8 cellular contexts compared by ENCODE assay signal in the genomic region with DNA sequence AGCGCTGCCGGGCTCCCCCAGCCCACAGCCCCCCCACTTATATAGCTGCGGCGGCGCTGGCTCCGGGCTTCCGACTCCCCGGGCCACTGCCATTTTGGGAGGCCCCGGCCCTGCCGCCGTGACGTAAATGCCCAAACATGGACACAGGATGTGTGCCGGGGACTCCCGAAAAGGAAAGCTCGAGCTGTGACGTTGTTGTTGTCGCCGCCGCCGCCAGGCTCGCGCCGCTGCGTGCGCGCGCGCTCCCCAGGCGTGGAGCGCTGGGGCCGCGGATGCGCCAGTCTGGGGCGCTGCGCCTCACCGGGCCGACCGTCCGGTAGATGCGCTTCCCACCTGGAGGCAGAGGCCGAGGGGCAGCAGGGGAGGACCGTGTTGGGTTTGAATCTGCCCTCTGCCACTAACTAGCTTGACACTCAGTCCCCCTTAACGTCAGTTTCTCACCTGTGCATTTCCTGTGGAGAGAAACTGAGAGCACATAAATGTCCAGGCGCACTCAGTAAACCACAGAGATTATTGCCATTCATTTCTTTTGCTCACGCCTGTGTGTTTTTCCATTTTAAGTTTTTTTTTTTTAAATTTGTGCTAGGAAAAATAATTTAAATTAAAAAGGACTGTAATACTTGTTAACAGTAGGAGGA. TPM values are rescaled to one million over a fixed set of nuclear protein-coding genes. Genes with fewer than 3 reads are reported as not detected.
DNase-seq lines count a peak whose midpoint lies in the region; FAIRE-seq and TF ChIP-seq lines count a peak whose summit lies in the region.

A gene (minus strand): TSS at position 15 of the 638 bp plus-strand sequence. CDS start 231 bp downstream, outside the sequence.

- H3K4me2 ChIP-seq in parathyroid adenoma (ENCODE audit: low read length): peak within 1 kb of the TSS; percentile 70

- H3K4me1 ChIP-seq in HAP-1: no peaks in the 10 kb centered on the region
- H3K4me1 ChIP-seq in parathyroid adenoma: no peaks in the 10 kb centered on the region
- H3K4me1 ChIP-seq in transverse colon: peaks cover 2 to 27% (median 17%) of the 10 kb centered on the region in 4 donors

- peak within 1 kb of the TSS; percentile 77 for H2AFZ ChIP-seq in parathyroid adenoma

- no peak within 1 kb of the TSS for H3K9ac ChIP-seq in parathyroid adenoma

- TF ChIP-seq POLR2A in transverse colon (IDR thresholded peaks at IDR 0.05): no peak

- WGBS in transverse colon (ENCODE audit: low coverage in 1 of 2), 2 donors: 3 to 20% methylated on average over 3 to 27 of the region's 45 CpGs

- intact Hi-C loops in transverse colon (cut with DNase I; ENCODE audit: low total_unique reads): no loop called here

- DNase-seq in EH (ENCODE audit: low read depth) (peak; percentile 65), HAP-1 (ENCODE audit: low spot score in 2 of 2) (peak; percentile 61 to 74), LoVo (ENCODE audit: low spot score) (peak; percentile 92), SHP77 treated with DMSO at 0.1 percent for 48 hours (lab: John Stamatoyannopoulos, UW) (peak; percentile 68), frontal cortex (ENCODE audit: low spot score in 2 of 2) (peak; percentile 80 to 87), transverse colon (peak; percentile 55)
- DNase-seq in activated gamma-delta T cell treated with anti-CD3 and anti-CD28 coated beads, Interleukin-2, amount 50 U/mL, for 16 hours (ENCODE audit: low read depth): peak; percentile 79

- H3K27me3 ChIP-seq in HAP-1 (ENCODE audit: low read depth) (peaks cover 58% of the 10 kb centered on the region), parathyroid adenoma (ENCODE audit: control insufficient read depth, insufficient read depth, low read length) (peaks cover 19% of the 10 kb centered on the region), transverse colon (peaks cover 85% of the 10 kb centered on the region)

- no peaks in the 10 kb centered on the region for H3K79me2 ChIP-seq in parathyroid adenoma

- H3K27ac ChIP-seq in parathyroid adenoma (no peak within 1 kb of the TSS), transverse colon (no peak within 1 kb of the TSS)

- in situ Hi-C loops in HAP-1 (cut with MboI; ENCODE audit: low sequenced_read_pairs) (no loop called here), transverse colon (cut with MboI; ENCODE audit: low pct_ligation_motif_present in 1 of 4, low pct_unique_long_range_greater_than_20kb in 1 of 4, low sequenced_read_pairs in 3 of 4) (no loop called here)

- no peak for FAIRE-seq in frontal cortex (lab: Jason Lieb, UNC)

- TF ChIP-seq EP300 in transverse colon (IDR thresholded peaks at IDR 0.05; ENCODE audit: low read depth): no peak

- TF ChIP-seq CTCF in parathyroid adenoma (IDR thresholded peaks at IDR 0.05) (no peak), transverse colon (IDR thresholded peaks at IDR 0.05) (no peak)

- H3K4me3 ChIP-seq in HAP-1 (peak within 1 kb of the TSS; percentile 27), parathyroid adenoma (ENCODE audit: low read depth, low read length) (peak within 1 kb of the TSS; percentile 37), transverse colon (peak within 1 kb of the TSS in 3 of 4 donors; percentile 23 to 59 (median 36))

- H3K36me3 ChIP-seq in HAP-1 (replicated peaks): no peaks in the 10 kb centered on the region
- no peaks in the 10 kb centered on the region for H3K36me3 ChIP-seq in parathyroid adenoma (ENCODE audit: control insufficient read depth, insufficient read depth, low read length)
- no peaks in the 10 kb centered on the region for H3K36me3 ChIP-seq in transverse colon

- H3K9me3 ChIP-seq in HAP-1 (no peaks in the 10 kb centered on the region), parathyroid adenoma (ENCODE audit: control insufficient read depth, low read length) (no peaks in the 10 kb centered on the region), transverse colon (no peaks in the 10 kb centered on the region)

RNA-seq across cellular contexts. Expression of the gene that starts here (rescaled TPM):
- total RNA-seq in frontal cortex: not detected
- not detected for total RNA-seq in transverse colon

Comparison
In these comparisons a context has a peak if more than half of its experiments do, and no peak if none do; other contexts are left out.
1. Peak in DNase-seq in frontal cortex; RNA of the gene not detected or under 1 TPM.
2. Peak in DNase-seq and H3K4me3 ChIP-seq in transverse colon; RNA of the gene not detected or under 1 TPM.